6 cellular contexts compared by ENCODE assay signal in genomic region chr12:6942331-6942665, GRCh38. TPM values are rescaled to one million over a fixed set of nuclear protein-coding genes. Genes with fewer than 3 reads are reported as not detected.
DNase-seq lines count a peak whose midpoint lies in the region; ATAC-seq and TF ChIP-seq lines count a peak whose summit lies in the region.

No MANE protein-coding gene starts in this region.

- no peak for ATAC-seq in GM18498 (IDR thresholded peaks at IDR 0.05; ENCODE audit: unreplicated experiment)

- DNase-seq in RWPE1 (ENCODE audit: low spot score) (no peak), hepatocyte (ENCODE audit: low spot score) (no peak), NCI-H2081 treated with DMSO at 0.1 percent for 48 hours (lab: John Stamatoyannopoulos, UW) (no peak), HUDEP-2 (lab: John Stamatoyannopoulos, UW; ENCODE audit: unreplicated experiment in 76 of 76) (no peak)

- POLR2A ChIA-PET in RWPE1 (lab: Yijun Ruan, JAX; ENCODE audit: low non-redundant PET): no interaction called here

- H3K27ac ChIP-seq in 22Rv1 (peak overlapping the region; percentile 100), RWPE1 (peak overlapping the region; percentile 97), hepatocyte (peak overlapping the region; percentile 81)

- 98% methylated on average over 11 of the region's 11 CpGs for WGBS in hepatocyte (ENCODE audit: low lambda C conversion rate, missing lambda C conversion rate)

- CTCF ChIA-PET in RWPE1 (lab: Yijun Ruan, JAX): interaction anchor here (0.9 kb wide), 1 partner anchor 18 kb away, joined by 3 read pairs; no protein-coding TSS in a partner anchor

- no peaks in the 10 kb centered on the region for H3K36me3 ChIP-seq in hepatocyte (replicated peaks; ENCODE audit: insufficient read depth, low read depth)

- H3K9me3 ChIP-seq in hepatocyte (ENCODE audit: low read depth): no peaks in the 10 kb centered on the region

- H4K20me1 ChIP-seq in hepatocyte (ENCODE audit: insufficient read depth, poor library complexity, severe bottlenecking): no peaks in the 10 kb centered on the region

- peaks cover 23% of the 10 kb centered on the region for H3K4me1 ChIP-seq in hepatocyte (ENCODE audit: insufficient read depth)

- TF ChIP-seq CTCF in 22Rv1 (IDR thresholded peaks at IDR 0.05): no peak
- no peak for TF ChIP-seq CTCF in RWPE1 (conservative IDR thresholded peaks at IDR 0.05; ENCODE audit: low read depth)
- TF ChIP-seq CTCF in hepatocyte (IDR thresholded peaks at IDR 0.05; ENCODE audit: poor library complexity): no peak

- no peak overlapping the region for H3K4me3 ChIP-seq in hepatocyte

- H3K27me3 ChIP-seq in hepatocyte: no peaks in the 10 kb centered on the region

- H2AFZ ChIP-seq in hepatocyte: no peak overlapping the region

- H3K9me2 ChIP-seq in hepatocyte (replicated peaks; ENCODE audit: insufficient read depth): no peaks in the 10 kb centered on the region

- H3K79me2 ChIP-seq in hepatocyte: peaks cover 28% of the 10 kb centered on the region

- H3K4me2 ChIP-seq in hepatocyte: no peak overlapping the region

RNA-seq across cellular contexts. Expression of gene RNU7-1, which starts 1.3 kb away (rescaled TPM):
- total RNA-seq in hepatocyte: not detected in 2 replicates
- polyA plus RNA-seq in hepatocyte: not detected in 2 replicates

RNA-seq across cellular contexts. Expression of gene C12orf57, which starts 1.5 kb away (rescaled TPM):
- total RNA-seq in hepatocyte: 219 and 289 TPM in 2 replicates
- 217 and 219 TPM in 2 replicates for polyA plus RNA-seq in hepatocyte

RNA-seq across cellular contexts. Expression of gene PTPN6, which starts 8.9 kb away (rescaled TPM):
- 14.5 and 17.2 TPM in 2 replicates for total RNA-seq in hepatocyte
- 20.8 and 25.4 TPM in 2 replicates for polyA plus RNA-seq in hepatocyte

RNA-seq across cellular contexts. Expression of gene ATN1, which starts 14.5 kb away (rescaled TPM):
- total RNA-seq in hepatocyte: 11.1 and 15.8 TPM in 2 replicates
- polyA plus RNA-seq in hepatocyte: 32.7 and 43.7 TPM in 2 replicates

RNA-seq across cellular contexts. Expression of gene ENO2, which starts 27.9 kb away (rescaled TPM):
- 11.1 and 11.8 TPM in 2 replicates for total RNA-seq in hepatocyte
- 14.2 and 18.8 TPM in 2 replicates for polyA plus RNA-seq in hepatocyte
